ENCODE assay signal across 17 cellular contexts in the genomic region with DNA sequence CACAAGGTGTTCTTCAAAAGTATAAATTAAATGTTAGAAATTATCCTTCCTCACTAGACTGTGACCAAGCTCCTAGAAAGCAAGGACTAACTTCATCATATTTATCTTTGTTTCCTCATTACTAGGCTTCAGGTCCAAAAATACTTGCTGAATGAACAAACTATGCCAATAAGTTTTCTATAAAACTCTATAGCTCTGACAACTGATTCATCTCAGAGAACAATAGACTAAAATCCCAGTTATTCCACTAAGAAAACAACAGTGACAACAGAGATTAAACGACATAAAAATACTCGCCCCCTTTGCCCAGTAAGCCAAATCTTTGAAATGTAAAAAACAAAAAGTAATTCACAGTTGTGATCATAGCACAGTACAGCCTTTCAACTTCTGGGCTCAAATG. TPM values are rescaled to one million over a fixed set of nuclear protein-coding genes. Genes with fewer than 3 reads are reported as not detected.
A peak's percentile ranks its signal among the peaks of the same experiment; 100 is the strongest.
DNase-seq lines count a peak whose midpoint lies in the region; ATAC-seq and TF ChIP-seq lines count a peak whose summit lies in the region.
"Had no signal": no experiment of that assay in that cellular context is flagged by ENCODE, and none has a peak within 500 bp of the region (broad histone marks: within the 10 kb centered on the region; RNA-seq: fewer than 3 reads in every experiment).

No MANE protein-coding gene starts in this region.

- no peaks in the 10 kb centered on the region for H3K36me3 ChIP-seq in ascending aorta
- H3K36me3 ChIP-seq in psoas muscle (ENCODE audit: insufficient read depth in 1 of 2, low read depth in 1 of 2), result no peaks in the 10 kb centered on the region
- H3K36me3 ChIP-seq: HAP-1 had no signal

- H3K27me3 ChIP-seq in ascending aorta, result no peaks in the 10 kb centered on the region
- no peaks in the 10 kb centered on the region for H3K27me3 ChIP-seq in psoas muscle (ENCODE audit: insufficient read depth in 3 of 3, low read length in 2 of 3)

- H3K4me3 ChIP-seq in ascending aorta (no peak overlapping the region), psoas muscle (no peak overlapping the region)
- H3K4me3 ChIP-seq: HAP-1 had no signal

- no peaks in the 10 kb centered on the region for H3K4me1 ChIP-seq in ascending aorta
- peaks cover 9% of the 10 kb centered on the region for H3K4me1 ChIP-seq in psoas muscle

- H3K27me3 Mint-ChIP-seq in activated naive CD8-positive, alpha-beta T cell, result no peaks in the 10 kb centered on the region
- H3K27me3 Mint-ChIP-seq in activated naive CD8-positive, alpha-beta T cell treated with anti-CD3 and anti-CD28 coated beads for 36 hours, result no peaks in the 10 kb centered on the region
- H3K27me3 Mint-ChIP-seq in activated B cell treated with CpG ODN at 0.5 μM for 24 hours (no peaks in the 10 kb centered on the region), immature natural killer cell (ENCODE audit: low read depth in 3 of 3) (peaks cover 0 to 2% (median 0%) of the 10 kb centered on the region in 3 donors)
- no peaks in the 10 kb centered on the region for H3K27me3 Mint-ChIP-seq in activated CD4-positive, alpha-beta memory T cell treated with anti-CD3 and anti-CD28 coated beads for 36 hours

- ATAC-seq in activated B cell treated with CpG ODN at 0.5 μM for 24 hours (ENCODE audit: low read depth), result no peak
- ATAC-seq in psoas muscle, result no peak
- ATAC-seq: activated CD8-positive, alpha-beta T cell treated with anti-CD3 and anti-CD28 coated beads, Interleukin-2, amount 10 ng/mL, durations not matched to agents 7 days and 5 days; SK-N-SH treated with all-trans-retinoic acid at 6 μM for 48 hours had no signal

- CTCF ChIA-PET in activated B cell treated with CpG ODN at 0.5 μM for 24 hours (lab: Charles Lee), result interaction anchor here (0.6 to 1.9 kb wide), 2 partner anchors 60 to 274 kb away, joined by 3 to 6 read pairs; no protein-coding TSS in a partner anchor
- CTCF ChIA-PET in activated CD4-positive, alpha-beta memory T cell treated with anti-CD3 and anti-CD28 coated beads for 36 hours (lab: Charles Lee), result interaction anchor here (1.3 kb wide), 1 partner anchor 11 kb away, joined by 3 read pairs; no protein-coding TSS in a partner anchor

- H3K27ac ChIP-seq in ascending aorta (no peak overlapping the region), psoas muscle (no peak overlapping the region)

- TF ChIP-seq CTCF in activated B cell treated with CpG ODN at 0.5 μM for 24 hours (IDR thresholded peaks at IDR 0.05) (no peak), ascending aorta (IDR thresholded peaks at IDR 0.05) (no peak), psoas muscle (IDR thresholded peaks at IDR 0.05) (no peak)

- no peak for DNase-seq in activated naive CD8-positive, alpha-beta T cell treated with anti-CD3 and anti-CD28 coated beads for 36 hours
- no peak for DNase-seq in activated B cell treated with CpG ODN at 0.5 μM for 24 hours
- DNase-seq in immature natural killer cell, result no peak
- DNase-seq in pulmonary artery endothelial cell (ENCODE audit: low read depth, low spot score), result peak; percentile 4
- no peak for DNase-seq in ascending aorta (ENCODE audit: low spot score in 2 of 2)
- DNase-seq in psoas muscle, result no peak
- DNase-seq in activated CD4-positive, alpha-beta memory T cell treated with anti-CD3 and anti-CD28 coated beads for 36 hours, result no peak
- DNase-seq: activated CD8-positive, alpha-beta T cell treated with anti-CD3 and anti-CD28 coated beads, Interleukin-2, amount 10 ng/mL, durations not matched to agents 7 days and 5 days; COR-L47; left ventricle myocardium superior; NCI-H2081 treated with DMSO at 0.1 percent for 48 hours; NCI-H526 treated with DMSO at 0.1 percent for 48 hours; nephron progenitor cell; stimulated activated naive CD4-positive, alpha-beta T cell had no signal

- no peaks in the 10 kb centered on the region for H3K9me3 Mint-ChIP-seq in activated naive CD8-positive, alpha-beta T cell (ENCODE audit: low read depth)
- H3K9me3 Mint-ChIP-seq in activated naive CD8-positive, alpha-beta T cell treated with anti-CD3 and anti-CD28 coated beads for 36 hours, result no peaks in the 10 kb centered on the region
- H3K9me3 Mint-ChIP-seq in activated B cell treated with CpG ODN at 0.5 μM for 24 hours (no peaks in the 10 kb centered on the region), immature natural killer cell (no peaks in the 10 kb centered on the region)
- H3K9me3 Mint-ChIP-seq in activated CD4-positive, alpha-beta memory T cell treated with anti-CD3 and anti-CD28 coated beads for 36 hours, result no peaks in the 10 kb centered on the region

- no peak overlapping the region for H3K4me3 Mint-ChIP-seq in activated naive CD8-positive, alpha-beta T cell
- H3K4me3 Mint-ChIP-seq in activated naive CD8-positive, alpha-beta T cell treated with anti-CD3 and anti-CD28 coated beads for 36 hours, result no peak overlapping the region
- H3K4me3 Mint-ChIP-seq in activated B cell treated with CpG ODN at 0.5 μM for 24 hours (no peak overlapping the region), immature natural killer cell (no peak overlapping the region)
- H3K4me3 Mint-ChIP-seq in activated CD4-positive, alpha-beta memory T cell treated with anti-CD3 and anti-CD28 coated beads for 36 hours, result no peak overlapping the region
- H3K4me3 Mint-ChIP-seq: activated CD8-positive, alpha-beta T cell treated with anti-CD3 and anti-CD28 coated beads, Interleukin-2, amount 10 ng/mL, durations not matched to agents 7 days and 5 days; nephron progenitor cell had no signal

- peak overlapping the region; percentile 64 for H3K27ac Mint-ChIP-seq in activated naive CD8-positive, alpha-beta T cell
- H3K27ac Mint-ChIP-seq in activated naive CD8-positive, alpha-beta T cell treated with anti-CD3 and anti-CD28 coated beads for 36 hours, result no peak overlapping the region
- H3K27ac Mint-ChIP-seq in activated B cell treated with CpG ODN at 0.5 μM for 24 hours, result peak overlapping the region; percentile 80
- peak overlapping the region in 5 of 6 donors; percentile 0 to 82 (median 29) for H3K27ac Mint-ChIP-seq in immature natural killer cell
- no peak overlapping the region for H3K27ac Mint-ChIP-seq in activated CD4-positive, alpha-beta memory T cell treated with anti-CD3 and anti-CD28 coated beads for 36 hours
- H3K27ac Mint-ChIP-seq: activated CD8-positive, alpha-beta T cell treated with anti-CD3 and anti-CD28 coated beads, Interleukin-2, amount 10 ng/mL, durations not matched to agents 7 days and 5 days; nephron progenitor cell had no signal

- H3K9me3 ChIP-seq in ascending aorta (no peaks in the 10 kb centered on the region), psoas muscle (no peaks in the 10 kb centered on the region)
- H3K9me3 ChIP-seq: HAP-1 had no signal

- intact Hi-C loops in activated B cell treated with CpG ODN at 0.5 μM for 24 hours (cut with micrococcal nuclease), result loop anchor here (2.0 kb wide), 1 partner anchor 18 kb away; no protein-coding TSS in a partner anchor
- intact Hi-C loops in ascending aorta (cut with DNase I), result no loop called here
- intact Hi-C loops in psoas muscle (cut with DNase I), result no loop called here
- intact Hi-C loops in activated CD4-positive, alpha-beta memory T cell treated with anti-CD3 and anti-CD28 coated beads for 36 hours (cut with micrococcal nuclease), result no loop called here

- POLR2A ChIA-PET in activated B cell treated with CpG ODN at 0.5 μM for 24 hours (lab: Charles Lee), result no interaction called here
- POLR2A ChIA-PET in activated CD4-positive, alpha-beta memory T cell treated with anti-CD3 and anti-CD28 coated beads for 36 hours (lab: Charles Lee), result interaction anchor here (0.6 to 1.1 kb wide), 2 partner anchors 24 to 33 kb away, joined by 3 to 5 read pairs; no protein-coding TSS in a partner anchor

- 78 to 84% (median 83%) methylated on average over 2 of the region's 2 CpGs for WGBS in psoas muscle, 3 donors

- peaks cover 81% of the 10 kb centered on the region for H3K4me1 Mint-ChIP-seq in activated naive CD8-positive, alpha-beta T cell (ENCODE audit: low read depth)
- H3K4me1 Mint-ChIP-seq in activated naive CD8-positive, alpha-beta T cell treated with anti-CD3 and anti-CD28 coated beads for 36 hours, result peaks cover 62% of the 10 kb centered on the region
- H3K4me1 Mint-ChIP-seq in activated B cell treated with CpG ODN at 0.5 μM for 24 hours, result peaks cover 80% of the 10 kb centered on the region
- H3K4me1 Mint-ChIP-seq in immature natural killer cell, result peaks cover 69 to 89% of the 10 kb centered on the region in 2 donors
- H3K4me1 Mint-ChIP-seq in activated CD4-positive, alpha-beta memory T cell treated with anti-CD3 and anti-CD28 coated beads for 36 hours (ENCODE audit: low read depth), result peaks cover 75% of the 10 kb centered on the region

- peaks cover 2% of the 10 kb centered on the region for H3K36me3 Mint-ChIP-seq in activated naive CD8-positive, alpha-beta T cell
- H3K36me3 Mint-ChIP-seq in activated naive CD8-positive, alpha-beta T cell treated with anti-CD3 and anti-CD28 coated beads for 36 hours, result peaks cover 17% of the 10 kb centered on the region
- H3K36me3 Mint-ChIP-seq in activated B cell treated with CpG ODN at 0.5 μM for 24 hours (ENCODE audit: low read depth), result peaks cover 4% of the 10 kb centered on the region
- no peaks in the 10 kb centered on the region for H3K36me3 Mint-ChIP-seq in immature natural killer cell
- H3K36me3 Mint-ChIP-seq in activated CD4-positive, alpha-beta memory T cell treated with anti-CD3 and anti-CD28 coated beads for 36 hours, result peaks cover 3% of the 10 kb centered on the region

RNA-seq across cellular contexts. Expression of a gene that starts 13.6 kb away (rescaled TPM):
- total RNA-seq in activated naive CD8-positive, alpha-beta T cell treated with anti-CD3 and anti-CD28 coated beads for 36 hours, result 10 to 100 TPM; 61.9 to 66.0 TPM
- total RNA-seq in activated B cell treated with CpG ODN at 0.5 μM for 24 hours (123 and 125 TPM in 2 replicates), pulmonary artery endothelial cell (12.2 and 12.9 TPM in 2 replicates), ascending aorta (32.2 TPM), psoas muscle (10 to 100 TPM; 17.5 to 22.2 (median 20.6) TPM)
- polyA plus RNA-seq in immature natural killer cell (10 to 100 TPM in 2 of 3 donors, 1 to 10 TPM in 1; 6.9 to 53.1 (median 26.2) TPM), psoas muscle (1 to 10 TPM; 4.4 to 7.3 (median 4.8) TPM)
- total RNA-seq in activated CD4-positive, alpha-beta memory T cell treated with anti-CD3 and anti-CD28 coated beads for 36 hours, result 10 to 100 TPM; 59.2 to 64.5 TPM

Comparison
In these comparisons a context has a peak if more than half of its experiments do, and no peak if none do; other contexts are left out.
1. H3K27ac Mint-ChIP-seq: peak in activated naive CD8-positive, alpha-beta T cell (single experiment), activated B cell treated with CpG ODN at 0.5 μM for 24 hours (single experiment) and immature natural killer cell (5 of 6); none in activated naive CD8-positive, alpha-beta T cell treated with anti-CD3 and anti-CD28 coated beads for 36 hours (single experiment) and activated CD4-positive, alpha-beta memory T cell treated with anti-CD3 and anti-CD28 coated beads for 36 hours (single experiment).